Comparison of ENCODE assay signal across 1 cellular context in the genomic region with DNA sequence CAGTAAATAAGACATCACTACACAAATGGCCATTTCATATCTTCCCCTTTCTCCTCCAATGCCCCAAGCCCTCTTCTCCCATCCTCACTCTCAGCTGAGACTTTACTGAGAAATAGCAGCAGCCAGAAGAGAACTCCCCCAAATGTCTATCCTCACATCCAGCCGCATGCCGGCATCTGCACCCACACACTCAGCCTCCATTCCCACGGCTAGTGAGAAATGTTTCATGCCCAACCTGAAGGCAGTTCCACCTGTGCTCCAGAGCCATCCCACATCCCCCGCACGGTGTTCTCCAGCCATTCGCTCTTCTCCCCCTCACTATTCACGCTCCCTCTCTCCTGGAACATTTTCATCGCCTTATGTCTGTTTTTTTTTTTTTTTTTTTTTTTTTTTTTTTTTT.
TF ChIP-seq lines count a peak whose summit lies in the region.

No MANE protein-coding gene starts in this region.

TF ChIP-seq in GM23338, 12 proteins besides CTCF, POLR2A, EP300 and RAD21 (continued from another document):
- TF ChIP-seq, protein P1, sequence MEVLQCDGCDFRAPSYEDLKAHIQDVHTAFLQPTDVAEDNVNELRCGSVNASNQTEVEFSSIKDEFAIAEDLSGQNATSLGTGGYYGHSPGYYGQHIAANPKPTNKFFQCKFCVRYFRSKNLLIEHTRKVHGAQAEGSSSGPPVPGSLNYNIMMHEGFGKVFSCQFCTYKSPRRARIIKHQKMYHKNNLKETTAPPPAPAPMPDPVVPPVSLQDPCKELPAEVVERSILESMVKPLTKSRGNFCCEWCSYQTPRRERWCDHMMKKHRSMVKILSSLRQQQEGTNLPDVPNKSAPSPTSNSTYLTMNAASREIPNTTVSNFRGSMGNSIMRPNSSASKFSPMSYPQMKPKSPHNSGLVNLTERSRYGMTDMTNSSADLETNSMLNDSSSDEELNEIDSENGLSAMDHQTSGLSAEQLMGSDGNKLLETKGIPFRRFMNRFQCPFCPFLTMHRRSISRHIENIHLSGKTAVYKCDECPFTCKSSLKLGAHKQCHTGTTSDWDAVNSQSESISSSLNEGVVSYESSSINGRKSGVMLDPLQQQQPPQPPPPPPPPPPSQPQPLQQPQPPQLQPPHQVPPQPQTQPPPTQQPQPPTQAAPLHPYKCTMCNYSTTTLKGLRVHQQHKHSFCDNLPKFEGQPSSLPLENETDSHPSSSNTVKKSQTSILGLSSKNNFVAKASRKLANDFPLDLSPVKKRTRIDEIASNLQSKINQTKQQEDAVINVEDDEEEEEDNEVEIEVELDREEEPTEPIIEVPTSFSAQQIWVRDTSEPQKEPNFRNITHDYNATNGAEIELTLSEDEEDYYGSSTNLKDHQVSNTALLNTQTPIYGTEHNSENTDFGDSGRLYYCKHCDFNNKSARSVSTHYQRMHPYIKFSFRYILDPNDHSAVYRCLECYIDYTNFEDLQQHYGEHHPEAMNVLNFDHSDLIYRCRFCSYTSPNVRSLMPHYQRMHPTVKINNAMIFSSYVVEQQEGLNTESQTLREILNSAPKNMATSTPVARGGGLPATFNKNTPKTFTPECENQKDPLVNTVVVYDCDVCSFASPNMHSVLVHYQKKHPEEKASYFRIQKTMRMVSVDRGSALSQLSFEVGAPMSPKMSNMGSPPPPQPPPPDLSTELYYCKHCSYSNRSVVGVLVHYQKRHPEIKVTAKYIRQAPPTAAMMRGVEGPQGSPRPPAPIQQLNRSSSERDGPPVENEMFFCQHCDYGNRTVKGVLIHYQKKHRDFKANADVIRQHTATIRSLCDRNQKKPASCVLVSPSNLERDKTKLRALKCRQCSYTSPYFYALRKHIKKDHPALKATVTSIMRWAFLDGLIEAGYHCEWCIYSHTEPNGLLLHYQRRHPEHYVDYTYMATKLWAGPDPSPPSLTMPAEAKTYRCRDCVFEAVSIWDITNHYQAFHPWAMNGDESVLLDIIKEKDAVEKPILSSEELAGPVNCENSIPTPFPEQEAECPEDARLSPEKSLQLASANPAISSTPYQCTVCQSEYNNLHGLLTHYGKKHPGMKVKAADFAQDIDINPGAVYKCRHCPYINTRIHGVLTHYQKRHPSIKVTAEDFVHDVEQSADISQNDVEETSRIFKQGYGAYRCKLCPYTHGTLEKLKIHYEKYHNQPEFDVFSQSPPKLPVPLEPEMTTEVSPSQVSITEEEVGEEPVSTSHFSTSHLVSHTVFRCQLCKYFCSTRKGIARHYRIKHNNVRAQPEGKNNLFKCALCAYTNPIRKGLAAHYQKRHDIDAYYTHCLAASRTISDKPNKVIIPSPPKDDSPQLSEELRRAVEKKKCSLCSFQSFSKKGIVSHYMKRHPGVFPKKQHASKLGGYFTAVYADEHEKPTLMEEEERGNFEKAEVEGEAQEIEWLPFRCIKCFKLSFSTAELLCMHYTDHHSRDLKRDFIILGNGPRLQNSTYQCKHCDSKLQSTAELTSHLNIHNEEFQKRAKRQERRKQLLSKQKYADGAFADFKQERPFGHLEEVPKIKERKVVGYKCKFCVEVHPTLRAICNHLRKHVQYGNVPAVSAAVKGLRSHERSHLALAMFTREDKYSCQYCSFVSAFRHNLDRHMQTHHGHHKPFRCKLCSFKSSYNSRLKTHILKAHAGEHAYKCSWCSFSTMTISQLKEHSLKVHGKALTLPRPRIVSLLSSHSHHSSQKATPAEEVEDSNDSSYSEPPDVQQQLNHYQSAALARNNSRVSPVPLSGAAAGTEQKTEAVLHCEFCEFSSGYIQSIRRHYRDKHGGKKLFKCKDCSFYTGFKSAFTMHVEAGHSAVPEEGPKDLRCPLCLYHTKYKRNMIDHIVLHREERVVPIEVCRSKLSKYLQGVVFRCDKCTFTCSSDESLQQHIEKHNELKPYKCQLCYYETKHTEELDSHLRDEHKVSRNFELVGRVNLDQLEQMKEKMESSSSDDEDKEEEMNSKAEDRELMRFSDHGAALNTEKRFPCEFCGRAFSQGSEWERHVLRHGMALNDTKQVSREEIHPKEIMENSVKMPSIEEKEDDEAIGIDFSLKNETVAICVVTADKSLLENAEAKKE (CRISPR knock-in tag; IDR thresholded peaks at IDR 0.05): no peak
- no peak for TF ChIP-seq ZNF114 (CRISPR knock-in tag; IDR thresholded peaks at IDR 0.05)
- TF ChIP-seq, protein P2, sequence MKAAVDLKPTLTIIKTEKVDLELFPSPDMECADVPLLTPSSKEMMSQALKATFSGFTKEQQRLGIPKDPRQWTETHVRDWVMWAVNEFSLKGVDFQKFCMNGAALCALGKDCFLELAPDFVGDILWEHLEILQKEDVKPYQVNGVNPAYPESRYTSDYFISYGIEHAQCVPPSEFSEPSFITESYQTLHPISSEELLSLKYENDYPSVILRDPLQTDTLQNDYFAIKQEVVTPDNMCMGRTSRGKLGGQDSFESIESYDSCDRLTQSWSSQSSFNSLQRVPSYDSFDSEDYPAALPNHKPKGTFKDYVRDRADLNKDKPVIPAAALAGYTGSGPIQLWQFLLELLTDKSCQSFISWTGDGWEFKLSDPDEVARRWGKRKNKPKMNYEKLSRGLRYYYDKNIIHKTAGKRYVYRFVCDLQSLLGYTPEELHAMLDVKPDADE (IDR thresholded peaks at IDR 0.05): no peak
- TF ChIP-seq EZH2 (IDR thresholded peaks at IDR 0.05; ENCODE audit: low read depth, unreplicated experiment): no peak
